In the genomic region with DNA sequence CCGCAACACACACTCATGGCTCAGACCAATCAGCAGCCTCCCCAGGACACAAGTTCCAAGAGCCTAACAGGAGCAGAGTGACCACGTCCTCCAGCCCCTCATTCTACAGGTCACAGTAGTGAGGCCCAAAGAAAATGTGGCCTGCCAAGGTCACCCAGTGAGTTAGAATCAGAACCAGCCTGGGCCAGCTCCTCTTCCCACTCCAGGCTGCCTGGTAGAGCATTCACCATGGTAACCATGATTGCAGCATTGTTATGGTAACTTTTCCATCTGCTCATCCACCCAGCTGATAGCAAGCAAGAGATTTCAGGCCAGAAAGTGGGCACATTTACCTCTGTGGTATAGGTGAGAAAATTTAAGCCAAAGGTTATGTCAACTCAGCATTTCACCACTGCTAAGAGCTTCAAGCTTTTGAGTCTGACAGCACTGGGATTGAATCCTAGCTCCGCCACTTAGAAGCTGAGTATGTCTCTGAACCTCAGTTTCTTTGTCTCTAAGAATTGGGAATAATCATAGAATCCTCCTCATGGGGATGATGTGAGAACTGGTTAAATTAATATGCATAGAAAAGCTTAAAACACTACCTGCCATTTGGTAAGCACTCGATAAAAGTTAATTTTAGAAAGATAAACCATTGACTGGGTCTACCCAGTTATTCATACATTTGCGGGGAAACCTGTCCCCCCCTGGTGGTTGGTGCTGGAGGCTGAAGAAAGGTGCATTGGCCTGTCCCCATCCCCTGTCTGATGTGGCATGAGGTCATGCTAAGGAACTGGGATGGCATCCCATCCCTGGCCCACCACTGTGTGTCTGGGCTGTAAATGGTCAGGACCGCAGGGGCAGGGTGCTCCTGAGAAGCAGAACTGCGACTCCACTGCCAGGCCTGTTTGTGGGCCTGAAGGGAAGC, we compare ENCODE assay signal across 8 cellular contexts.
DNase-seq lines count a peak whose midpoint lies in the region; ATAC-seq and TF ChIP-seq lines count a peak whose summit lies in the region.

No MANE protein-coding gene starts in this region.

- CTCF ChIA-PET in HCT116 (lab: Charles Lee), result no interaction called here

- RAD21 ChIA-PET in HCT116 (lab: Charles Lee; ENCODE audit: low non-redundant PET in 1 of 2, low total read pairs in 2 of 2, uncharacterized antibody in 2 of 2, unreplicated experiment in 2 of 2), result no interaction called here

- H3K27me3 Mint-ChIP-seq in glutamatergic neuron (ENCODE audit: unreplicated experiment), result peaks cover 6% of the 10 kb centered on the region

- peak; percentile 77 for TF ChIP-seq CTCF in BE2C (IDR thresholded peaks at IDR 0.05; ENCODE audit: low read depth, low read length)
- TF ChIP-seq CTCF in HCT116 (IDR thresholded peaks at IDR 0.05 in 2 of 3, conservative IDR thresholded peaks at IDR 0.05 in 1 of 3; ENCODE audit: borderline replicate concordance in 1 of 3, insufficient read depth in 1 of 3, low read depth in 2 of 3, low read length in 2 of 3), result peak; percentile 50 to 74 (median 71); a peak in 5 of 6 replicates
- TF ChIP-seq CTCF in glutamatergic neuron (IDR thresholded peaks at IDR 0.05; ENCODE audit: partially characterized antibody, unreplicated experiment), result peak; percentile 65

- H3K79me2 ChIP-seq in HCT116 (ENCODE audit: insufficient read depth, low read length), result no peaks in the 10 kb centered on the region

- no peak overlapping the region for H3K27ac ChIP-seq in HCT116 (ENCODE audit: low read depth, low read length)
- peak overlapping the region; percentile 76 for H3K27ac ChIP-seq in stomach smooth muscle (ENCODE audit: low read length)

- POLR2A ChIA-PET in HCT116 (lab: Charles Lee), result no interaction called here

- H3K4me3 Mint-ChIP-seq in glutamatergic neuron (ENCODE audit: unreplicated experiment), result no peak overlapping the region

- H3K9ac ChIP-seq in HCT116 (ENCODE audit: low read length), result no peak overlapping the region
- peak overlapping the region in 1 of 2 donors; percentile 2 for H3K9ac ChIP-seq in stomach smooth muscle (ENCODE audit: low read length in 2 of 2)

- TF ChIP-seq POLR2A in HCT116 (IDR thresholded peaks at IDR 0.05; ENCODE audit: borderline replicate concordance, extremely low read depth, insufficient read depth, insufficient read length), result no peak

- no peak overlapping the region for H3K27ac Mint-ChIP-seq in glutamatergic neuron (ENCODE audit: unreplicated experiment)

- BruUV-seq in HCT116 (replicated peaks; lab: Mats Ljungman, UMichigan), result no TSS peak

- H3K9me3 Mint-ChIP-seq in glutamatergic neuron (ENCODE audit: unreplicated experiment), result peaks cover 15% of the 10 kb centered on the region

- no peak overlapping the region for H3K4me3 ChIP-seq in BE2C (ENCODE audit: low read depth, low read length)
- no peak overlapping the region for H3K4me3 ChIP-seq in HCT116 (replicated peaks in 1 of 2; ENCODE audit: low read depth in 1 of 2, low read length in 2 of 2)
- no peak overlapping the region for H3K4me3 ChIP-seq in stomach smooth muscle (ENCODE audit: low read length in 2 of 2)
- H3K4me3 ChIP-seq in MG63, result no peak overlapping the region

- H3K36me3 ChIP-seq in BE2C, result no peaks in the 10 kb centered on the region
- H3K36me3 ChIP-seq in HCT116 (ENCODE audit: control insufficient read depth in 1 of 2, insufficient read depth in 2 of 2, low read length in 2 of 2), result no peaks in the 10 kb centered on the region; a peak in 1 of 4 replicates
- peaks cover 3 to 6% of the 10 kb centered on the region in 2 donors for H3K36me3 ChIP-seq in stomach smooth muscle (ENCODE audit: control insufficient read depth in 2 of 2, insufficient read depth in 2 of 2, low read length in 2 of 2)
- H3K36me3 ChIP-seq in MG63, result no peaks in the 10 kb centered on the region

- H3K27me3 ChIP-seq in BE2C (no peaks in the 10 kb centered on the region), HCT116 (ENCODE audit: insufficient read depth, low read length) (no peaks in the 10 kb centered on the region), stomach smooth muscle (ENCODE audit: control insufficient read depth in 1 of 2, insufficient read depth in 2 of 2, low read length in 2 of 2) (no peaks in the 10 kb centered on the region), MG63 (no peaks in the 10 kb centered on the region)

- H3K4me2 ChIP-seq in HCT116 (ENCODE audit: low read length), result no peak overlapping the region

- peak; percentile 61 for TF ChIP-seq RAD21 in HCT116 (IDR thresholded peaks at IDR 0.05; ENCODE audit: low read depth)

- H2AFZ ChIP-seq in HCT116 (ENCODE audit: low read depth, low read length, poor library complexity, severe bottlenecking), result no peak overlapping the region

- DNase-seq in BE2C, result peak; percentile 62
- DNase-seq in HCT116 (ENCODE audit: low read depth, low spot score), result no peak
- DNase-seq in activated CD4-positive, alpha-beta T cell treated with anti-CD3 and anti-CD28 coated beads for 48 hours, result peak; percentile 55
- DNase-seq in glutamatergic neuron, result peak; percentile 62
- DNase-seq in MG63, result no peak
- DNase-seq in DMS79 treated with DMSO at 0.1 percent for 48 hours (lab: John Stamatoyannopoulos, UW), result no peak

- peaks cover 4% of the 10 kb centered on the region for H3K36me3 Mint-ChIP-seq in glutamatergic neuron (ENCODE audit: unreplicated experiment)

- ATAC-seq in HCT116, result peak; percentile 88
- no peak for ATAC-seq in GM18867 (IDR thresholded peaks at IDR 0.05; ENCODE audit: unreplicated experiment)

- H3K4me1 ChIP-seq in BE2C (peaks cover 4% of the 10 kb centered on the region; the same call in 1 of the 2 replicates), HCT116 (ENCODE audit: control insufficient read depth in 1 of 2, insufficient read depth in 2 of 2, low read length in 2 of 2) (no peaks in the 10 kb centered on the region), stomach smooth muscle (ENCODE audit: control insufficient read depth, insufficient read depth, low read length) (peaks cover 69% of the 10 kb centered on the region)

- peaks cover 17% of the 10 kb centered on the region for H3K4me1 Mint-ChIP-seq in glutamatergic neuron (ENCODE audit: low read depth, unreplicated experiment)

- H3K9me3 ChIP-seq in BE2C (no peaks in the 10 kb centered on the region), HCT116 (ENCODE audit: control insufficient read depth in 1 of 2, insufficient read depth in 1 of 2, low read depth in 1 of 2, low read length in 2 of 2) (no peaks in the 10 kb centered on the region), stomach smooth muscle (ENCODE audit: control insufficient read depth in 2 of 2, low read length in 2 of 2) (no peaks in the 10 kb centered on the region), MG63 (no peaks in the 10 kb centered on the region)

- H3K9me2 ChIP-seq in HCT116 (ENCODE audit: insufficient read depth), result no peaks in the 10 kb centered on the region

- intact Hi-C loops in HCT116 (cut with micrococcal nuclease), result loop anchor here (5.0 kb wide), 1 partner anchor 199 kb away; no protein-coding TSS in a partner anchor

- H4K20me1 ChIP-seq in HCT116 (ENCODE audit: insufficient read depth), result no peaks in the 10 kb centered on the region

TF ChIP-seq in HCT116, 20 proteins besides CTCF, POLR2A, EP300 and RAD21:
- no peak for TF ChIP-seq CEBPB (IDR thresholded peaks at IDR 0.05; ENCODE audit: low read depth)
- no peak for TF ChIP-seq ZFX (IDR thresholded peaks at IDR 0.05)
- no peak for TF ChIP-seq SP1 (IDR thresholded peaks at IDR 0.05; ENCODE audit: low read depth)
- TF ChIP-seq, protein P1, sequence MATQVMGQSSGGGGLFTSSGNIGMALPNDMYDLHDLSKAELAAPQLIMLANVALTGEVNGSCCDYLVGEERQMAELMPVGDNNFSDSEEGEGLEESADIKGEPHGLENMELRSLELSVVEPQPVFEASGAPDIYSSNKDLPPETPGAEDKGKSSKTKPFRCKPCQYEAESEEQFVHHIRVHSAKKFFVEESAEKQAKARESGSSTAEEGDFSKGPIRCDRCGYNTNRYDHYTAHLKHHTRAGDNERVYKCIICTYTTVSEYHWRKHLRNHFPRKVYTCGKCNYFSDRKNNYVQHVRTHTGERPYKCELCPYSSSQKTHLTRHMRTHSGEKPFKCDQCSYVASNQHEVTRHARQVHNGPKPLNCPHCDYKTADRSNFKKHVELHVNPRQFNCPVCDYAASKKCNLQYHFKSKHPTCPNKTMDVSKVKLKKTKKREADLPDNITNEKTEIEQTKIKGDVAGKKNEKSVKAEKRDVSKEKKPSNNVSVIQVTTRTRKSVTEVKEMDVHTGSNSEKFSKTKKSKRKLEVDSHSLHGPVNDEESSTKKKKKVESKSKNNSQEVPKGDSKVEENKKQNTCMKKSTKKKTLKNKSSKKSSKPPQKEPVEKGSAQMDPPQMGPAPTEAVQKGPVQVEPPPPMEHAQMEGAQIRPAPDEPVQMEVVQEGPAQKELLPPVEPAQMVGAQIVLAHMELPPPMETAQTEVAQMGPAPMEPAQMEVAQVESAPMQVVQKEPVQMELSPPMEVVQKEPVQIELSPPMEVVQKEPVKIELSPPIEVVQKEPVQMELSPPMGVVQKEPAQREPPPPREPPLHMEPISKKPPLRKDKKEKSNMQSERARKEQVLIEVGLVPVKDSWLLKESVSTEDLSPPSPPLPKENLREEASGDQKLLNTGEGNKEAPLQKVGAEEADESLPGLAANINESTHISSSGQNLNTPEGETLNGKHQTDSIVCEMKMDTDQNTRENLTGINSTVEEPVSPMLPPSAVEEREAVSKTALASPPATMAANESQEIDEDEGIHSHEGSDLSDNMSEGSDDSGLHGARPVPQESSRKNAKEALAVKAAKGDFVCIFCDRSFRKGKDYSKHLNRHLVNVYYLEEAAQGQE (IDR thresholded peaks at IDR 0.05; ENCODE audit: low read depth), result no peak

Comparison
In these comparisons a context has a peak if more than half of its experiments do, and no peak if none do; other contexts are left out.
1. DNase-seq: peak in BE2C (single experiment), activated CD4-positive, alpha-beta T cell treated with anti-CD3 and anti-CD28 coated beads for 48 hours (single experiment) and glutamatergic neuron (single experiment); none in HCT116 (single experiment), MG63 (single experiment) and DMS79 treated with DMSO at 0.1 percent for 48 hours (single experiment).
2. Peak in every context shown above with its lines, with median percentiles within 50 percentile points of each other: CTCF ChIP-seq.